Comparison of ENCODE assay signal across 15 cellular contexts in genomic region chr2:96329416-96329815, GRCh38. TPM values are rescaled to one million over a fixed set of nuclear protein-coding genes. Genes with fewer than 3 reads are reported as not detected.
A peak's percentile ranks its signal among the peaks of the same experiment; 100 is the strongest.
DNase-seq lines count a peak whose midpoint lies in the region; ATAC-seq, FAIRE-seq and TF ChIP-seq lines count a peak whose summit lies in the region.
"Had no signal": no experiment of that assay in that cellular context is flagged by ENCODE, and none has a peak within 500 bp of the region (broad histone marks: within the 10 kb centered on the region; RNA-seq: fewer than 3 reads in every experiment).

No MANE protein-coding gene starts in this region.

- peaks cover 0 to 5% of the 10 kb centered on the region in 2 experiments for H3K36me3 ChIP-seq in SK-N-SH (replicated peaks in 1 of 2; ENCODE audit: control insufficient read depth in 1 of 2, insufficient read depth in 2 of 2, low read length in 1 of 2)
- H3K36me3 ChIP-seq: lower lobe of right lung, stomach had no signal

- peak in 1 of 2 experiments; percentile 17; a peak in 1 of 4 replicates for TF ChIP-seq EP300 in SK-N-SH (IDR thresholded peaks at IDR 0.05; ENCODE audit: borderline replicate concordance in 1 of 2, low read depth in 1 of 2, low read length in 1 of 2)

- H3K4me3 ChIP-seq in SK-N-SH (ENCODE audit: low read depth in 2 of 2, low read length in 1 of 2) = no peak overlapping the region
- H3K4me3 ChIP-seq in cardiac fibroblast (replicated peaks in 1 of 2; ENCODE audit: low read depth in 2 of 2, low read length in 2 of 2) = no peak overlapping the region
- H3K4me3 ChIP-seq: heart left ventricle, lower lobe of right lung, stomach had no signal

- no peaks in the 10 kb centered on the region for H3K9me2 ChIP-seq in SK-N-SH

- WGBS in SK-N-SH (ENCODE audit: low lambda C conversion rate) = 41% methylated on average over 1 of the region's 1 CpG

- no peak for TF ChIP-seq CTCF in SK-N-SH (IDR thresholded peaks at IDR 0.05)
- no peak for TF ChIP-seq CTCF in cardiac fibroblast (IDR thresholded peaks at IDR 0.05; ENCODE audit: low read depth, low read length)

- peaks cover 8 to 14% of the 10 kb centered on the region in 2 experiments; a peak in 1 of 4 replicates for H3K4me1 ChIP-seq in SK-N-SH (ENCODE audit: control insufficient read depth in 1 of 2, insufficient read depth in 2 of 2, low read depth in 1 of 2, low read length in 1 of 2)

- POLR2A ChIA-PET in SK-N-SH (lab: Yijun Ruan, JAX) = no interaction called here

- no peaks in the 10 kb centered on the region for H3K27me3 ChIP-seq in SK-N-SH (ENCODE audit: insufficient read depth)

- no peaks in the 10 kb centered on the region for H3K9me3 ChIP-seq in SK-N-SH
- H3K9me3 ChIP-seq: heart left ventricle, lower lobe of right lung, stomach had no signal

- no peak for FAIRE-seq in urothelium cell line (lab: Jason Lieb, UNC)

- H3K27ac ChIP-seq in SK-N-SH (ENCODE audit: low read depth in 2 of 2, low read length in 1 of 2) = peak overlapping the region in 1 of 2 experiments; percentile 84; a peak in 2 of 4 replicates
- H3K27ac ChIP-seq: lower lobe of right lung, stomach had no signal

- peak overlapping the region; percentile 51; the same call in 1 of the 2 replicates for H3K4me2 ChIP-seq in SK-N-SH

- peaks cover 14% of the 10 kb centered on the region for H3F3A ChIP-seq in SK-N-SH (replicated peaks; ENCODE audit: insufficient read depth)

- CTCF ChIA-PET in SK-N-SH (lab: Yijun Ruan, JAX) = interaction anchor here (1.3 kb wide), 1 partner anchor 180 kb away, joined by 4 read pairs; no protein-coding TSS in a partner anchor

- no peaks in the 10 kb centered on the region for H4K20me1 ChIP-seq in SK-N-SH (ENCODE audit: insufficient read depth)

- H3K79me2 ChIP-seq in SK-N-SH (ENCODE audit: insufficient read depth) = peaks cover 5% of the 10 kb centered on the region; the same call in 1 of the 2 replicates

- no peak for ATAC-seq in SK-N-SH treated with all-trans-retinoic acid at 6 μM for 48 hours
- ATAC-seq: heart left ventricle, lower lobe of right lung had no signal

- TF ChIP-seq RAD21 in SK-N-SH (IDR thresholded peaks at IDR 0.05; ENCODE audit: low read length) = no peak

- no peak overlapping the region for H3K9ac ChIP-seq in SK-N-SH

- DNase-seq in SK-N-SH = no peak
- peak; percentile 85 for DNase-seq in NCI-H2227 (lab: John Stamatoyannopoulos, UW; ENCODE audit: unreplicated experiment)
- DNase-seq in cardiac fibroblast (ENCODE audit: low read depth in 2 of 2) = peak; percentile 92 to 93
- peak; percentile 73 for DNase-seq in urothelium cell line (ENCODE audit: low spot score)
- DNase-seq in activated CD4-positive, alpha-beta T cell treated with anti-CD3 and anti-CD28 coated beads for 4 hours = no peak
- no peak for DNase-seq in HuH-7.5 (ENCODE audit: low spot score)
- no peak for DNase-seq in HPDE6-E6E7 (ENCODE audit: extremely low spot score)
- DNase-seq: ACHN; activated CD4-positive, alpha-beta T cell treated with anti-CD3 and anti-CD28 coated beads, Interleukin-2, amount 50 U/mL, for 48 hours; activated naive CD4-positive, alpha-beta T cell; lower lobe of right lung; stimulated activated CD4-positive, alpha-beta T cell treated with anti-CD3 and anti-CD28 coated beads, Interleukin-4, amount 100 ng/mL, for 1 hour; stomach had no signal

- no peak overlapping the region for H2AFZ ChIP-seq in SK-N-SH (ENCODE audit: low read depth)

TF ChIP-seq in SK-N-SH, 30 proteins besides CTCF, POLR2A, EP300 and RAD21 (continues in another document):
- TF ChIP-seq CHD2 (IDR thresholded peaks at IDR 0.05; ENCODE audit: low read length, partially characterized antibody) = no peak
- TF ChIP-seq POLR2AphosphoS5 (IDR thresholded peaks at IDR 0.05; ENCODE audit: low read depth, low read length) = no peak
- TF ChIP-seq GABPA (IDR thresholded peaks at IDR 0.05; ENCODE audit: low read depth) = no peak
- no peak for TF ChIP-seq EZH2phosphoT487 (IDR thresholded peaks at IDR 0.05; ENCODE audit: borderline replicate concordance, low read depth)
- peak; percentile 49; the same call in 1 of the 2 replicates for TF ChIP-seq YY1 (IDR thresholded peaks at IDR 0.05; ENCODE audit: low read depth)
- TF ChIP-seq GATA2 (CRISPR knock-in tag; IDR thresholded peaks at IDR 0.05) = no peak
- TF ChIP-seq JUND (IDR thresholded peaks at IDR 0.05) = 0 out of 2 replicates have a peak, but pooled peaks have one; percentile 23
- no peak for TF ChIP-seq ZBTB33 (IDR thresholded peaks at IDR 0.05; ENCODE audit: borderline replicate concordance, low read depth)

TF ChIP-seq in SK-N-SH treated with all-trans-retinoic acid at 6 μM for 48 hours, 23 proteins besides CTCF, POLR2A, EP300 and RAD21:
- no peak for TF ChIP-seq ZC3H10 (CRISPR knock-in tag; IDR thresholded peaks at IDR 0.05)

RNA-seq across cellular contexts. Expression of gene ITPRIPL1, which starts 4.3 kb away (rescaled TPM):
- 4.3 and 5.0 TPM in 2 replicates for polyA plus RNA-seq in SK-N-SH (2012; rRNA removed)
- polyA plus RNA-seq in SK-N-SH (2012; cell fraction: cytosol; rRNA removed) = 5.0 and 6.1 TPM in 2 replicates
- 3.4 and 3.6 TPM in 2 replicates for polyA plus RNA-seq in SK-N-SH (2012; cell fraction: nucleus; rRNA removed)

RNA-seq across cellular contexts. Expression of gene NCAPH, which starts 6.2 kb away (rescaled TPM):
- polyA plus RNA-seq in SK-N-SH (2012; rRNA removed) = 17.0 and 17.8 TPM in 2 replicates
- polyA plus RNA-seq in SK-N-SH (2012; cell fraction: cytosol; rRNA removed) = 15.0 and 17.0 TPM in 2 replicates
- polyA plus RNA-seq in SK-N-SH (2012; cell fraction: nucleus; rRNA removed) = 15.2 and 15.8 TPM in 2 replicates

RNA-seq across cellular contexts. Expression of gene SNRNP200, which starts 24.1 kb away (rescaled TPM):
- 165 and 177 TPM in 2 replicates for polyA plus RNA-seq in SK-N-SH (2012; rRNA removed)
- polyA plus RNA-seq in SK-N-SH (2012; cell fraction: cytosol; rRNA removed) = 104 and 134 TPM in 2 replicates
- polyA plus RNA-seq in SK-N-SH (2012; cell fraction: nucleus; rRNA removed) = 437 and 481 TPM in 2 replicates

Comparison
In these comparisons a context has a peak if more than half of its experiments do, and no peak if none do; other contexts are left out.
1. DNase-seq: peak in NCI-H2227 (single experiment), cardiac fibroblast (2 of 2) and urothelium cell line (single experiment); none in SK-N-SH (single experiment), activated CD4-positive, alpha-beta T cell treated with anti-CD3 and anti-CD28 coated beads for 4 hours (0 of 2), HuH-7.5 (single experiment) and HPDE6-E6E7 (single experiment).